1 cellular context compared by ENCODE assay signal in genomic region chr17:35079547-35079946, GRCh38.
TF ChIP-seq lines count a peak whose summit lies in the region.

No MANE protein-coding gene starts in this region.

TF ChIP-seq in GM12878, 131 proteins besides CTCF, POLR2A, EP300 and RAD21:
- TF ChIP-seq SRF (IDR thresholded peaks at IDR 0.05; ENCODE audit: low read depth in 2 of 2, low read length in 2 of 2) (no peak), ZNF217 (IDR thresholded peaks at IDR 0.05) (no peak), IRF3 (IDR thresholded peaks at IDR 0.05) (no peak), ELK1 (IDR thresholded peaks at IDR 0.05; ENCODE audit: low read depth, low read length) (no peak), USF1 (IDR thresholded peaks at IDR 0.05; ENCODE audit: borderline replicate concordance, extremely low read length, insufficient read depth, low read depth, low read length) (no peak), JUNB (IDR thresholded peaks at IDR 0.05) (no peak), EGR1 (IDR thresholded peaks at IDR 0.05; ENCODE audit: borderline replicate concordance in 1 of 2, low read depth in 2 of 2, low read length in 2 of 2) (no peak), MTA2 (IDR thresholded peaks at IDR 0.05; ENCODE audit: low read depth) (no peak), ZNF207 (IDR thresholded peaks at IDR 0.05; ENCODE audit: borderline replicate concordance) (no peak), MTA3 (IDR thresholded peaks at IDR 0.05; ENCODE audit: borderline replicate concordance, low read length) (no peak)
TF ChIP-seq in GM12878: peak in this region for 0.
